ENCODE assay signal across 9 cellular contexts in the genomic region with DNA sequence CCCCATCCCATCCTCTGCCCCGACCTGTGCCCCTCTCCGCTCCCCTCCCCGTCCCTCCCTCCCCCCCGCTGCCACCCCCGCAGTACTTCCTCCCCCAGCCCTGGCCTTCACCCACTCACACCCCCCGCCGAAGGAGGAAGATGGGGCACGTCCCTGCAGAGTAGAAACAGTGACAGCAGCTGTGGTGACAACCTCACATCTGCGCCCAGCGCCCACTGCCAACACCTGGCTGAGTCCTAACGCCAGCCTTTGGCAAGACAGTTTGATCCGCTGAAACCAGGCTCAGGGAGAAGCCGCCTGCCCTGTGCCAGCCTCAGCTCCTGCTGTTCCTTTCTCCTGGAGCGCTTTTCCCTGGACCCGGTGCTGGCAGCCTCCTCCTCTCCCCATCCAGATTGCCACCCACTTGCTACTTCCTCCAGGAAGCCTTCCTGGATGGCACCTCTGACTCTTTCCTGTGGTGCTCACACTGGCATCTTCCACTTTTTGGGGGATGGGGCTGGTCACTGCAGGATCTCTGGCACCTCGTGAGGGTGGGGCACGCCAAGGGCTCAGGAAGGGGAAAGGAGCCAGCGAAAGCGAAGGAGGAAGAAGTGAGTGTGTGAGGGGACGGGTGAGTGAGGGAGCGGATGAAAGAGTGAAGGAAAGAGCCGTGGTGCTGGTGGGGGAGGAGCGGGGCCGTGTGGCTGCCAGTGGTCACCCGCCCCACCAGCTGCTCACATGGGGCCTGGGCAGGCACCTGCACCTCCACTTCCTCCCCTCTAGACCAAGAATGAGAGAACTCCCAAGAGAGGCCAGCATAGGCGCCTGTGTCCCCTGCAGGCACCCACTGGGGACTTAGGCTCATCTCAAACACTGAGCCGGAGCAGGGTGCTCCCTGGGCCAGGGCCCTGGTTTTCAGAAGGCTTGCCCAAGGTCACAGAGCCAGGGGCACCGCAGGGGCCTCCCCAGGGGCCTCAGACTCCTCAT. TPM values are rescaled to one million over a fixed set of nuclear protein-coding genes. Genes with fewer than 3 reads are reported as not detected.
DNase-seq lines count a peak whose midpoint lies in the region; ATAC-seq and TF ChIP-seq lines count a peak whose summit lies in the region.
"Had no signal": no experiment of that assay in that cellular context is flagged by ENCODE, and none has a peak within 500 bp of the region (broad histone marks: within the 10 kb centered on the region; RNA-seq: fewer than 3 reads in every experiment).

No MANE protein-coding gene starts in this region.

- H3K9me3 ChIP-seq in KOPT-K1 (ENCODE audit: insufficient read depth, low read length, poor library complexity, severe bottlenecking) (no peaks in the 10 kb centered on the region), body of pancreas (no peaks in the 10 kb centered on the region)
- H3K9me3 ChIP-seq: adrenal gland had no signal

- H3K27me3 Mint-ChIP-seq in stimulated activated naive CD8-positive, alpha-beta T cell treated with anti-CD3 and anti-CD28 coated beads, Interleukin-15, amount 100 ng/mL, for 72 hours: no peaks in the 10 kb centered on the region

- peak overlapping the region; percentile 22 to 66 for H3K4me3 Mint-ChIP-seq in stimulated activated naive CD8-positive, alpha-beta T cell treated with anti-CD3 and anti-CD28 coated beads, Interleukin-15, amount 100 ng/mL, for 72 hours

- no peak for TF ChIP-seq CTCF in body of pancreas (IDR thresholded peaks at IDR 0.05)

- DNase-seq in Right ventricle myocardium inferior (ENCODE audit: missing footprints) (no peak), cardiac septum (ENCODE audit: low spot score) (no peak), body of pancreas (peak; percentile 85 to 91 (median 90)), NOMO-1 treated with DMSO at 0.1 percent for 48 hours (lab: John Stamatoyannopoulos, UW; ENCODE audit: unreplicated experiment) (no peak)
- peak in 1 of 2 donors; percentile 31 for DNase-seq in stimulated activated naive CD8-positive, alpha-beta T cell treated with anti-CD3 and anti-CD28 coated beads, Interleukin-15, amount 100 ng/mL, for 72 hours

- H3K9me3 Mint-ChIP-seq in stimulated activated naive CD8-positive, alpha-beta T cell treated with anti-CD3 and anti-CD28 coated beads, Interleukin-15, amount 100 ng/mL, for 72 hours: no peaks in the 10 kb centered on the region

- no peaks in the 10 kb centered on the region for H3K27me3 ChIP-seq in body of pancreas
- H3K27me3 ChIP-seq: adrenal gland had no signal

- H3K36me3 ChIP-seq in KOPT-K1 (ENCODE audit: insufficient read depth, low read length) (no peaks in the 10 kb centered on the region), body of pancreas (replicated peaks in 1 of 2; ENCODE audit: insufficient read depth in 1 of 2, low read depth in 2 of 2) (no peaks in the 10 kb centered on the region)
- H3K36me3 ChIP-seq: adrenal gland had no signal

- WGBS in body of pancreas, 2 donors: 37 to 38% methylated on average over 18 to 24 of the region's 28 CpGs

- H3K4me1 Mint-ChIP-seq in stimulated activated naive CD8-positive, alpha-beta T cell treated with anti-CD3 and anti-CD28 coated beads, Interleukin-15, amount 100 ng/mL, for 72 hours: peaks cover 68% of the 10 kb centered on the region

- H3K27ac ChIP-seq in KOPT-K1 (ENCODE audit: low read depth, low read length, poor library complexity, severe bottlenecking): peak overlapping the region; percentile 20
- peak overlapping the region; percentile 50 to 82 (median 73) for H3K27ac ChIP-seq in body of pancreas

- no peak for TF ChIP-seq POLR2A in body of pancreas (IDR thresholded peaks at IDR 0.05)

- no peak overlapping the region for H3K27ac Mint-ChIP-seq in stimulated activated naive CD8-positive, alpha-beta T cell treated with anti-CD3 and anti-CD28 coated beads, Interleukin-15, amount 100 ng/mL, for 72 hours

- ATAC-seq in Right ventricle myocardium inferior: peak; percentile 24
- peak; percentile 77 for ATAC-seq in body of pancreas
- peak; percentile 54 for ATAC-seq in stimulated activated naive CD8-positive, alpha-beta T cell treated with anti-CD3 and anti-CD28 coated beads, Interleukin-15, amount 100 ng/mL, for 72 hours
- no peak for ATAC-seq in GM21528 (IDR thresholded peaks at IDR 0.05; ENCODE audit: low FRiP score, unreplicated experiment)
- no peak for ATAC-seq in GM19023 (IDR thresholded peaks at IDR 0.05; ENCODE audit: unreplicated experiment)

- peaks cover 87% of the 10 kb centered on the region for H3K4me1 ChIP-seq in body of pancreas

- intact Hi-C loops in Right ventricle myocardium inferior (cut with DNase I): no loop called here
- intact Hi-C loops in cardiac septum (cut with DNase I): no loop called here
- intact Hi-C loops in body of pancreas (cut with DNase I): no loop called here

- H3K4me3 ChIP-seq in body of pancreas: no peak overlapping the region
- H3K4me3 ChIP-seq: adrenal gland had no signal

RNA-seq across cellular contexts. Expression of a gene that starts 27.0 kb away (rescaled TPM):
- total RNA-seq in Right ventricle myocardium inferior: 4.1 TPM
- total RNA-seq in cardiac septum: 9.6 TPM
- 10 to 100 TPM; 10.9 to 11.4 TPM for total RNA-seq in body of pancreas

Comparison
In these comparisons a context has a peak if more than half of its experiments do, and no peak if none do; other contexts are left out.
1. ATAC-seq: peak in Right ventricle myocardium inferior (single experiment), body of pancreas (single experiment) and stimulated activated naive CD8-positive, alpha-beta T cell treated with anti-CD3 and anti-CD28 coated beads, Interleukin-15, amount 100 ng/mL, for 72 hours (single experiment); none in GM21528 (single experiment) and GM19023 (single experiment).
2. DNase-seq: peak in body of pancreas (4 of 4); none in Right ventricle myocardium inferior (single experiment), cardiac septum (single experiment) and NOMO-1 treated with DMSO at 0.1 percent for 48 hours (single experiment).